ENCODE assay signal across 29 cellular contexts in genomic region chr13:112513761-112514160, GRCh38.
"Had no signal": no experiment of that assay in that cellular context is flagged by ENCODE, and none has a peak within 500 bp of the region (broad histone marks: within the 10 kb centered on the region; RNA-seq: fewer than 3 reads in every experiment).

No MANE protein-coding gene starts in this region.

- H3K27me3 Mint-ChIP-seq: activated CD4-positive, alpha-beta memory T cell treated with anti-CD3 and anti-CD28 coated beads, Interleukin-2, amount 10 ng/mL, durations not matched to agents 7 days and 5 days; activated CD4-positive, alpha-beta T cell treated with anti-CD3 and anti-CD28 coated beads, Interleukin-2, amount 10 ng/mL, durations not matched to agents 7 days and 5 days; activated naive CD8-positive, alpha-beta T cell treated with anti-CD3 and anti-CD28 coated beads, Interleukin-2, amount 10 ng/mL, durations not matched to agents 7 days and 5 days; activated T-helper 17 cell treated with anti-CD3 and anti-CD28 coated beads, Interleukin-2, amount 50 U/mL, for 72 hours; brain; central memory CD8-positive, alpha-beta T cell; dendritic cell treated with granulocyte-macrophage colony-stimulating factor and Interleukin-4, amounts not matched to agents 40 ng/mL and 50 ng/mL, for 4 days; T-helper 17 cell had no signal

- H3K27ac ChIP-seq: ascending aorta, breast epithelium, coronary artery, foreskin keratinocyte, gastrocnemius medialis had no signal

- H3K27ac Mint-ChIP-seq: activated CD4-positive, alpha-beta memory T cell treated with anti-CD3 and anti-CD28 coated beads, Interleukin-2, amount 10 ng/mL, durations not matched to agents 7 days and 5 days; activated CD4-positive, alpha-beta T cell treated with anti-CD3 and anti-CD28 coated beads, Interleukin-2, amount 10 ng/mL, durations not matched to agents 7 days and 5 days; activated naive CD8-positive, alpha-beta T cell treated with anti-CD3 and anti-CD28 coated beads, Interleukin-2, amount 10 ng/mL, durations not matched to agents 7 days and 5 days; activated T-helper 17 cell treated with anti-CD3 and anti-CD28 coated beads, Interleukin-2, amount 50 U/mL, for 72 hours; brain; dendritic cell treated with granulocyte-macrophage colony-stimulating factor and Interleukin-4, amounts not matched to agents 40 ng/mL and 50 ng/mL, for 4 days; T-helper 17 cell; T-helper 2 cell treated with Interferon-gamma antibody and Interleukin-4, amounts not matched to agents 5 μg/mL and 100 μg/mL, for 36 hours had no signal

- ATAC-seq: activated T-helper 17 cell treated with anti-CD3 and anti-CD28 coated beads, Interleukin-2, amount 50 U/mL, for 72 hours; foreskin keratinocyte; gastrocnemius medialis; T-helper 17 cell had no signal

- DNase-seq: activated CD4-positive, alpha-beta memory T cell treated with anti-CD3 and anti-CD28 coated beads, Interleukin-2, amount 10 ng/mL, durations not matched to agents 7 days and 5 days; activated CD4-positive, alpha-beta T cell treated with anti-CD3 and anti-CD28 coated beads for 1 hour; activated CD4-positive, alpha-beta T cell treated with anti-CD3 and anti-CD28 coated beads for 4 hours; activated CD4-positive, alpha-beta T cell treated with anti-CD3 and anti-CD28 coated beads, Interleukin-2, amount 10 ng/mL, durations not matched to agents 7 days and 5 days; activated CD4-positive, alpha-beta T cell treated with anti-CD3 and anti-CD28 coated beads, Interleukin-2, amount 50 U/mL, for 4 hours; activated CD8-positive, alpha-beta memory T cell treated with anti-CD3 and anti-CD28 coated beads, Interleukin-2, amount 50 U/mL, for 48 hours; activated effector memory CD4-positive, alpha-beta T cell treated with Interleukin-2 at 50 U/mL for 16 hours; activated gamma-delta T cell treated with Interleukin-2 at 50 U/mL for 16 hours; activated naive CD4-positive, alpha-beta T cell treated with anti-CD3 and anti-CD28 coated beads, Interleukin-2, amount 50 U/mL, for 16 hours; activated naive CD4-positive, alpha-beta T cell treated with Interleukin-2 at 50 U/mL for 16 hours; activated naive CD8-positive, alpha-beta T cell treated with anti-CD3 and anti-CD28 coated beads, Interleukin-2, amount 10 ng/mL, durations not matched to agents 7 days and 5 days; activated T-cell treated with anti-CD3 and anti-CD28 coated beads for 4 hours; effector CD8-positive, alpha-beta T cell; erythroblast; foreskin keratinocyte; gastrocnemius medialis; hippocampal formation; T-helper 1 cell; T-helper 17 cell; T1000 had no signal

- H3K9me3 ChIP-seq: ascending aorta, breast epithelium, esophagus muscularis mucosa, gastrocnemius medialis had no signal

- H3K4me1 Mint-ChIP-seq: activated CD4-positive, alpha-beta T cell treated with anti-CD3 and anti-CD28 coated beads, Interleukin-2, amount 10 ng/mL, durations not matched to agents 7 days and 5 days; activated naive CD8-positive, alpha-beta T cell treated with anti-CD3 and anti-CD28 coated beads, Interleukin-2, amount 10 ng/mL, durations not matched to agents 7 days and 5 days; activated T-helper 17 cell treated with anti-CD3 and anti-CD28 coated beads, Interleukin-2, amount 50 U/mL, for 72 hours had no signal

- H3K9me3 Mint-ChIP-seq: activated CD4-positive, alpha-beta memory T cell treated with anti-CD3 and anti-CD28 coated beads, Interleukin-2, amount 10 ng/mL, durations not matched to agents 7 days and 5 days; activated CD4-positive, alpha-beta T cell treated with anti-CD3 and anti-CD28 coated beads, Interleukin-2, amount 10 ng/mL, durations not matched to agents 7 days and 5 days; activated naive CD8-positive, alpha-beta T cell treated with anti-CD3 and anti-CD28 coated beads, Interleukin-2, amount 10 ng/mL, durations not matched to agents 7 days and 5 days; activated T-helper 17 cell treated with anti-CD3 and anti-CD28 coated beads, Interleukin-2, amount 50 U/mL, for 72 hours; central memory CD8-positive, alpha-beta T cell; dendritic cell treated with granulocyte-macrophage colony-stimulating factor and Interleukin-4, amounts not matched to agents 40 ng/mL and 50 ng/mL, for 4 days; T-helper 2 cell treated with Interferon-gamma antibody and Interleukin-4, amounts not matched to agents 5 μg/mL and 100 μg/mL, for 36 hours had no signal

- H3K4me3 ChIP-seq: ascending aorta, breast epithelium, coronary artery, esophagus muscularis mucosa, gastrocnemius medialis had no signal

- H3K4me1 ChIP-seq: ascending aorta, breast epithelium, foreskin keratinocyte, gastrocnemius medialis had no signal

- H3K4me3 Mint-ChIP-seq: activated CD4-positive, alpha-beta memory T cell treated with anti-CD3 and anti-CD28 coated beads, Interleukin-2, amount 10 ng/mL, durations not matched to agents 7 days and 5 days; activated CD4-positive, alpha-beta T cell treated with anti-CD3 and anti-CD28 coated beads, Interleukin-2, amount 10 ng/mL, durations not matched to agents 7 days and 5 days; activated naive CD8-positive, alpha-beta T cell treated with anti-CD3 and anti-CD28 coated beads, Interleukin-2, amount 10 ng/mL, durations not matched to agents 7 days and 5 days; activated T-helper 17 cell treated with anti-CD3 and anti-CD28 coated beads, Interleukin-2, amount 50 U/mL, for 72 hours; brain; central memory CD8-positive, alpha-beta T cell; dendritic cell treated with granulocyte-macrophage colony-stimulating factor and Interleukin-4, amounts not matched to agents 40 ng/mL and 50 ng/mL, for 4 days; T-helper 17 cell; T-helper 2 cell treated with Interferon-gamma antibody and Interleukin-4, amounts not matched to agents 5 μg/mL and 100 μg/mL, for 36 hours had no signal

- H3K27me3 ChIP-seq: ascending aorta, breast epithelium, esophagus muscularis mucosa, foreskin keratinocyte, gastrocnemius medialis had no signal
